13 cellular contexts compared by ENCODE assay signal in genomic region chr5:92916036-92916435, GRCh38.
DNase-seq lines count a peak whose midpoint lies in the region; ATAC-seq and TF ChIP-seq lines count a peak whose summit lies in the region.
"Had no signal": no experiment of that assay in that cellular context is flagged by ENCODE, and none has a peak within 500 bp of the region (broad histone marks: within the 10 kb centered on the region; RNA-seq: fewer than 3 reads in every experiment).

No MANE protein-coding gene starts in this region.

- no peak for ATAC-seq in HG02840 (IDR thresholded peaks at IDR 0.05; ENCODE audit: low FRiP score, unreplicated experiment)
- ATAC-seq in GM18870 (IDR thresholded peaks at IDR 0.05; ENCODE audit: unreplicated experiment) = no peak
- ATAC-seq: natural killer cell treated with Interleukin-12 subunit alpha and Interleukin-12 subunit beta and Interleukin-15 and Interleukin-18, amount 100 ng/mL, for 72 hours had no signal

- H3K9me3 ChIP-seq in GM23248 (ENCODE audit: low read depth) (no peaks in the 10 kb centered on the region), esophagus muscularis mucosa (no peaks in the 10 kb centered on the region)

- no peak for TF ChIP-seq EP300 in esophagus muscularis mucosa (IDR thresholded peaks at IDR 0.05)

- H3K4me3 ChIP-seq in GM23248 (no peak overlapping the region), fibroblast of villous mesenchyme (ENCODE audit: low read depth, low read length) (no peak overlapping the region), esophagus muscularis mucosa (no peak overlapping the region)

- intact Hi-C loops in esophagus muscularis mucosa (cut with DNase I) = no loop called here

- no peaks in the 10 kb centered on the region for H3K79me2 ChIP-seq in GM23248 (ENCODE audit: insufficient read depth)

- H3K4me2 ChIP-seq in GM23248 (ENCODE audit: unreplicated experiment) = no peak overlapping the region

- DNase-seq in GM23248 (peak; percentile 52), fibroblast of villous mesenchyme (ENCODE audit: low read depth) (peak; percentile 72), renal cortical epithelial cell (ENCODE audit: low read depth) (peak; percentile 50), esophagus muscularis mucosa (ENCODE audit: extremely low spot score) (no peak)
- DNase-seq: activated CD4-positive, alpha-beta T cell treated with anti-CD3 and anti-CD28 coated beads for 48 hours; activated effector memory CD4-positive, alpha-beta T cell treated with Interleukin-2 at 50 U/mL for 16 hours; effector memory CD4-positive, alpha-beta T cell; NCI-H345; stimulated activated CD4-positive, alpha-beta T cell treated with anti-CD3 and anti-CD28 coated beads, Interleukin-15, amount 100 ng/mL, for 24 hours had no signal

- TF ChIP-seq CTCF in VCaP (conservative IDR thresholded peaks at IDR 0.05) (peak; percentile 76), fibroblast of villous mesenchyme (IDR thresholded peaks at IDR 0.05; ENCODE audit: insufficient read depth, low read depth, low read length) (peak; percentile 50), esophagus muscularis mucosa (IDR thresholded peaks at IDR 0.05) (no peak)

- H3K27ac ChIP-seq in GM23248 (no peak overlapping the region), VCaP (no peak overlapping the region), esophagus muscularis mucosa (replicated peaks in 1 of 4) (no peak overlapping the region)

- in situ Hi-C loops in GM23248 (cut with MboI) = loop anchor here (25.0 kb wide), 1 partner anchor 871 kb away; no protein-coding TSS in a partner anchor

- H3K4me1 ChIP-seq in GM23248 (ENCODE audit: insufficient read depth) (0 out of 2 replicates have a peak, but pooled peaks cover 4% of the 10 kb centered on the region), esophagus muscularis mucosa (no peaks in the 10 kb centered on the region)

- 58% methylated on average over 3 of the region's 3 CpGs for WGBS in GM23248 (ENCODE audit: low coverage in 1 of 2, low lambda C conversion rate in 2 of 2, missing lambda C conversion rate in 2 of 2), 2 experiments
- 79% methylated on average over 3 of the region's 3 CpGs for WGBS in esophagus muscularis mucosa

- no peaks in the 10 kb centered on the region for H3K9me2 ChIP-seq in GM23248 (ENCODE audit: insufficient read depth)

- no peaks in the 10 kb centered on the region for H3K36me3 ChIP-seq in GM23248 (ENCODE audit: low read depth)
- no peaks in the 10 kb centered on the region for H3K36me3 ChIP-seq in esophagus muscularis mucosa

- H3K27me3 ChIP-seq in GM23248 (replicated peaks; ENCODE audit: insufficient read depth) (no peaks in the 10 kb centered on the region), esophagus muscularis mucosa (no peaks in the 10 kb centered on the region)

- no peak overlapping the region for H3K9ac ChIP-seq in GM23248

- H4K20me1 ChIP-seq in GM23248 (ENCODE audit: insufficient read depth) = no peaks in the 10 kb centered on the region

- TF ChIP-seq POLR2A in esophagus muscularis mucosa (IDR thresholded peaks at IDR 0.05; ENCODE audit: low read depth) = no peak

- H3F3A ChIP-seq in GM23248 (ENCODE audit: insufficient read depth) = no peaks in the 10 kb centered on the region

- H2AFZ ChIP-seq in GM23248 = peak overlapping the region; percentile 1; the same call in 1 of the 2 replicates

Comparison
In these comparisons a context has a peak if more than half of its experiments do, and no peak if none do; other contexts are left out.
1. CTCF ChIP-seq: peak in VCaP (single experiment) and fibroblast of villous mesenchyme (single experiment); none in esophagus muscularis mucosa (0 of 3).